31 cellular contexts compared by ENCODE assay signal in genomic region chr12:128445728-128446127, GRCh38.
"Had no signal": no experiment of that assay in that cellular context is flagged by ENCODE, and none has a peak within 500 bp of the region (broad histone marks: within the 10 kb centered on the region; RNA-seq: fewer than 3 reads in every experiment).

No MANE protein-coding gene starts in this region.

- H3K4me3 Mint-ChIP-seq: activated B cell treated with CpG ODN at 0.5 μM for 24 hours; activated CD4-positive, alpha-beta memory T cell treated with anti-CD3 and anti-CD28 coated beads for 36 hours; activated naive CD4-positive, alpha-beta T cell treated with anti-CD3 and anti-CD28 coated beads, Interleukin-2, amount 10 ng/mL, durations not matched to agents 7 days and 5 days; activated naive CD8-positive, alpha-beta T cell; activated naive CD8-positive, alpha-beta T cell treated with anti-CD3 and anti-CD28 coated beads, Interleukin-2, amount 50 U/mL, for 24 hours; brain had no signal

- H3K4me1 Mint-ChIP-seq: activated B cell treated with CpG ODN at 0.5 μM for 24 hours; activated naive CD4-positive, alpha-beta T cell treated with anti-CD3 and anti-CD28 coated beads, Interleukin-2, amount 10 ng/mL, durations not matched to agents 7 days and 5 days; activated naive CD8-positive, alpha-beta T cell treated with anti-CD3 and anti-CD28 coated beads, Interleukin-2, amount 50 U/mL, for 24 hours had no signal

- DNase-seq: activated B cell treated with CpG ODN at 0.5 μM for 24 hours; activated CD4-positive, alpha-beta memory T cell treated with anti-CD3 and anti-CD28 coated beads for 36 hours; activated CD4-positive, alpha-beta T cell treated with anti-CD3 and anti-CD28 coated beads for 4 hours; activated CD4-positive, alpha-beta T cell treated with anti-CD3 and anti-CD28 coated beads, Interleukin-2, amount 50 U/mL, for 1 hour; activated CD4-positive, CD25-positive, alpha-beta regulatory T cell treated with anti-CD3 and anti-CD28 coated beads, Interleukin-2, amount 50 U/mL, for 72 hours; activated CD8-positive, alpha-beta memory T cell treated with anti-CD3 and anti-CD28 coated beads, Interleukin-2, amount 50 U/mL, for 48 hours; activated effector memory CD4-positive, alpha-beta T cell treated with Interleukin-2 at 50 U/mL for 16 hours; activated naive CD4-positive, alpha-beta T cell treated with anti-CD3 and anti-CD28 coated beads, Interleukin-2, amount 10 ng/mL, durations not matched to agents 7 days and 5 days; activated naive CD8-positive, alpha-beta T cell treated with anti-CD3 and anti-CD28 coated beads, Interleukin-2, amount 50 U/mL, for 24 hours; activated T-cell treated with anti-CD3 and anti-CD28 coated beads, Interleukin-2, amount 50 U/mL, for 48 hours; caudate nucleus; MM.1S; MV-4-11; NCI-H1417; NCI-H1694; NCI-H1930; NCI-H2081 treated with DMSO at 0.1 percent for 48 hours; NCI-H2171 treated with DMSO at 0.1 percent for 48 hours; NCI-H2227 treated with DMSO at 0.1 percent for 48 hours; NCI-H446; NCI-H526 treated with DMSO at 0.1 percent for 48 hours; NK-92 treated with Interleukin-12 subunit alpha and Interleukin-12 subunit beta, amount 100 ng/mL, for 24 hours; PC-3; Peyer's patch; RPMI8226; SHP77 treated with DMSO at 0.1 percent for 48 hours; T-helper 1 cell; T-helper 9 cell had no signal

- H3K36me3 Mint-ChIP-seq: activated CD4-positive, alpha-beta memory T cell treated with anti-CD3 and anti-CD28 coated beads for 36 hours; activated naive CD4-positive, alpha-beta T cell treated with anti-CD3 and anti-CD28 coated beads, Interleukin-2, amount 10 ng/mL, durations not matched to agents 7 days and 5 days; activated naive CD8-positive, alpha-beta T cell; brain had no signal

- H3K27ac Mint-ChIP-seq: activated B cell treated with CpG ODN at 0.5 μM for 24 hours; activated CD4-positive, alpha-beta memory T cell treated with anti-CD3 and anti-CD28 coated beads for 36 hours; activated naive CD4-positive, alpha-beta T cell treated with anti-CD3 and anti-CD28 coated beads, Interleukin-2, amount 10 ng/mL, durations not matched to agents 7 days and 5 days; activated naive CD8-positive, alpha-beta T cell; activated naive CD8-positive, alpha-beta T cell treated with anti-CD3 and anti-CD28 coated beads, Interleukin-2, amount 50 U/mL, for 24 hours had no signal

- H3K27me3 Mint-ChIP-seq: activated B cell treated with CpG ODN at 0.5 μM for 24 hours; activated CD4-positive, alpha-beta memory T cell treated with anti-CD3 and anti-CD28 coated beads for 36 hours; activated naive CD4-positive, alpha-beta T cell treated with anti-CD3 and anti-CD28 coated beads, Interleukin-2, amount 10 ng/mL, durations not matched to agents 7 days and 5 days; activated naive CD8-positive, alpha-beta T cell; activated naive CD8-positive, alpha-beta T cell treated with anti-CD3 and anti-CD28 coated beads, Interleukin-2, amount 50 U/mL, for 24 hours; brain had no signal

- H3K9me3 Mint-ChIP-seq: activated CD4-positive, alpha-beta memory T cell treated with anti-CD3 and anti-CD28 coated beads for 36 hours; activated naive CD8-positive, alpha-beta T cell treated with anti-CD3 and anti-CD28 coated beads, Interleukin-2, amount 50 U/mL, for 24 hours had no signal

- ATAC-seq: activated naive CD8-positive, alpha-beta T cell treated with anti-CD3 and anti-CD28 coated beads, Interleukin-2, amount 50 U/mL, for 24 hours; PC-3; SK-N-SH treated with all-trans-retinoic acid at 6 μM for 48 hours had no signal
